14 cellular contexts compared by ENCODE assay signal in genomic region chr4:5033266-5033945, GRCh38. TPM values are rescaled to one million over a fixed set of nuclear protein-coding genes. Genes with fewer than 3 reads are reported as not detected.
A peak's percentile ranks its signal among the peaks of the same experiment; 100 is the strongest.
DNase-seq lines count a peak whose midpoint lies in the region; ATAC-seq, FAIRE-seq and TF ChIP-seq lines count a peak whose summit lies in the region.
"Had no signal": no experiment of that assay in that cellular context is flagged by ENCODE, and none has a peak within 500 bp of the region (broad histone marks: within the 10 kb centered on the region; RNA-seq: fewer than 3 reads in every experiment).

No MANE protein-coding gene starts in this region.

- no peaks in the 10 kb centered on the region for H3K36me3 Mint-ChIP-seq in mesothelial cell of epicardium
- H3K36me3 Mint-ChIP-seq in effector memory CD8-positive, alpha-beta T cell (ENCODE audit: insufficient read depth), result no peaks in the 10 kb centered on the region

- in situ Hi-C loops in astrocyte of the spinal cord (cut with HindIII; ENCODE audit: low sequenced_read_pairs), result no loop called here

- FAIRE-seq in D721Med (lab: Jason Lieb, UNC), result no peak
- FAIRE-seq: GM19239 had no signal

- peak; percentile 60 for ATAC-seq in GM21423 (IDR thresholded peaks at IDR 0.05; ENCODE audit: unreplicated experiment)
- ATAC-seq in GM18517 (IDR thresholded peaks at IDR 0.05; ENCODE audit: unreplicated experiment), result no peak
- no peak for ATAC-seq in effector memory CD8-positive, alpha-beta T cell (replicated peaks)

- H3K4me3 Mint-ChIP-seq in mesothelial cell of epicardium, result no peak overlapping the region
- no peak overlapping the region for H3K4me3 Mint-ChIP-seq in effector memory CD8-positive, alpha-beta T cell

- no peak overlapping the region for H3K4me3 ChIP-seq in astrocyte of the spinal cord (ENCODE audit: low read depth, low read length)

- peak overlapping the region; percentile 21 for H3K27ac Mint-ChIP-seq in mesothelial cell of epicardium
- no peak overlapping the region for H3K27ac Mint-ChIP-seq in effector memory CD8-positive, alpha-beta T cell

- TF ChIP-seq CTCF in astrocyte of the spinal cord (IDR thresholded peaks at IDR 0.05; ENCODE audit: low read depth, low read length) (no peak), mesothelial cell of epicardium (IDR thresholded peaks at IDR 0.05; ENCODE audit: unreplicated experiment) (no peak), D721Med (IDR thresholded peaks at IDR 0.05; ENCODE audit: insufficient read depth, missing control alignments) (no peak)

- peaks cover 10% of the 10 kb centered on the region for H3K27me3 Mint-ChIP-seq in mesothelial cell of epicardium (ENCODE audit: low read depth)
- peaks cover 0 to 20% of the 10 kb centered on the region in 2 donors for H3K27me3 Mint-ChIP-seq in effector memory CD8-positive, alpha-beta T cell

- peaks cover 47% of the 10 kb centered on the region for H3K4me1 Mint-ChIP-seq in mesothelial cell of epicardium
- H3K4me1 Mint-ChIP-seq in effector memory CD8-positive, alpha-beta T cell (ENCODE audit: low read depth in 2 of 2), result peaks cover 0 to 4% of the 10 kb centered on the region in 2 donors

- DNase-seq in AG20443 (ENCODE audit: low spot score) (peak; percentile 39), astrocyte of the spinal cord (ENCODE audit: low read depth, low spot score) (peak; percentile 13), mesothelial cell of epicardium (ENCODE audit: low spot score in 2 of 2, unreplicated experiment in 2 of 2) (no peak), D721Med (ENCODE audit: insufficient read length, low spot score) (no peak), T1000 (lab: John Stamatoyannopoulos, UW) (no peak)
- DNase-seq in effector memory CD8-positive, alpha-beta T cell, result no peak
- DNase-seq: activated gamma-delta T cell treated with Interleukin-2 at 50 U/mL for 16 hours; Caco-2; NCI-H1436 treated with DMSO at 0.1 percent for 48 hours; stimulated activated CD4-positive, alpha-beta T cell treated with anti-CD3 and anti-CD28 coated beads, Interleukin-1b, Interleukin-23, amount 100 ng/mL, for 48 hours had no signal

- no peaks in the 10 kb centered on the region for H3K9me3 Mint-ChIP-seq in mesothelial cell of epicardium
- H3K9me3 Mint-ChIP-seq in effector memory CD8-positive, alpha-beta T cell, result no peaks in the 10 kb centered on the region

RNA-seq across cellular contexts. Expression of gene CYTL1, which starts 14.1 kb away (rescaled TPM):
- 13.9 to 18.0 TPM (median 16.9 TPM) in 3 replicates for total RNA-seq in mesothelial cell of epicardium
- total RNA-seq: Caco-2; T-helper 2 cell treated with Interferon-gamma antibody and Interleukin-4, amounts not matched to agents 100 ng/mL and 5 ng/mL, for 36 hours had no signal

RNA-seq across cellular contexts. Expression of gene STK32B, which starts 17.9 kb away (rescaled TPM):
- 0.69 to 0.96 TPM (median 0.81 TPM) in 3 replicates for total RNA-seq in mesothelial cell of epicardium
- total RNA-seq: T-helper 2 cell treated with Interferon-gamma antibody and Interleukin-4, amounts not matched to agents 100 ng/mL and 5 ng/mL, for 36 hours had no signal

Comparison
In these comparisons a context has a peak if more than half of its experiments do, and no peak if none do; other contexts are left out.
1. DNase-seq: peak in AG20443 (single experiment) and astrocyte of the spinal cord (single experiment); none in mesothelial cell of epicardium (0 of 2), D721Med (single experiment), T1000 (single experiment) and effector memory CD8-positive, alpha-beta T cell (0 of 3).